8 cellular contexts compared by ENCODE assay signal in genomic region chr3:185215873-185216586, GRCh38. TPM values are rescaled to one million over a fixed set of nuclear protein-coding genes. Genes with fewer than 3 reads are reported as not detected.
DNase-seq lines count a peak whose midpoint lies in the region; ATAC-seq, FAIRE-seq and TF ChIP-seq lines count a peak whose summit lies in the region.

No MANE protein-coding gene starts in this region.

- H3K4me1 ChIP-seq in HEK293 (ENCODE audit: control insufficient read depth, insufficient read depth, low read length): no peaks in the 10 kb centered on the region
- peaks cover 0 to 2% of the 10 kb centered on the region in 2 donors for H3K4me1 ChIP-seq in kidney (ENCODE audit: control insufficient read depth in 1 of 2, insufficient read depth in 1 of 2, low read depth in 1 of 2, low read length in 2 of 2)
- no peaks in the 10 kb centered on the region for H3K4me1 ChIP-seq in aorta (ENCODE audit: control insufficient read depth in 1 of 2, insufficient read depth in 2 of 2, low read length in 2 of 2)

- H3K9ac ChIP-seq in kidney (ENCODE audit: low read length in 2 of 2): peak overlapping the region in 1 of 2 donors; percentile 37

- no peaks in the 10 kb centered on the region for H3K9me3 Mint-ChIP-seq in immature natural killer cell
- H3K9me3 Mint-ChIP-seq in activated T-cell treated with anti-CD3 and anti-CD28 coated beads, Interleukin-2, amount 50 U/mL, for 24 hours: no peaks in the 10 kb centered on the region

- no peaks in the 10 kb centered on the region for H3K36me3 ChIP-seq in HEK293 (ENCODE audit: control insufficient read depth in 2 of 2, insufficient read depth in 1 of 2, low read length in 2 of 2)
- H3K36me3 ChIP-seq in WERI-Rb-1: no peaks in the 10 kb centered on the region
- H3K36me3 ChIP-seq in kidney (ENCODE audit: control insufficient read depth in 1 of 2, insufficient read depth in 2 of 2, low read length in 2 of 2): peaks cover 4 to 15% of the 10 kb centered on the region in 2 donors
- H3K36me3 ChIP-seq in aorta (ENCODE audit: control insufficient read depth in 1 of 2, insufficient read depth in 2 of 2, low read length in 1 of 2): no peaks in the 10 kb centered on the region

- H3K36me3 Mint-ChIP-seq in immature natural killer cell: no peaks in the 10 kb centered on the region
- H3K36me3 Mint-ChIP-seq in activated T-cell treated with anti-CD3 and anti-CD28 coated beads, Interleukin-2, amount 50 U/mL, for 24 hours (ENCODE audit: low read depth): peaks cover 2% of the 10 kb centered on the region

- H3K4me1 Mint-ChIP-seq in immature natural killer cell: no peaks in the 10 kb centered on the region
- H3K4me1 Mint-ChIP-seq in activated T-cell treated with anti-CD3 and anti-CD28 coated beads, Interleukin-2, amount 50 U/mL, for 24 hours (ENCODE audit: low read depth): no peaks in the 10 kb centered on the region

- H3K27me3 ChIP-seq in WERI-Rb-1 (ENCODE audit: insufficient read depth, low read depth, severe bottlenecking) (no peaks in the 10 kb centered on the region), aorta (ENCODE audit: control insufficient read depth in 1 of 2, insufficient read depth in 2 of 2, low read length in 1 of 2) (no peaks in the 10 kb centered on the region)

- no peak overlapping the region for H3K27ac ChIP-seq in HEK293 (ENCODE audit: extremely low read depth, low read depth, low read length)
- no peak overlapping the region for H3K27ac ChIP-seq in WERI-Rb-1
- peak overlapping the region; percentile 11 to 44 for H3K27ac ChIP-seq in kidney (ENCODE audit: low read depth in 2 of 2, low read length in 2 of 2)
- peak overlapping the region; percentile 71 to 93 for H3K27ac ChIP-seq in aorta (ENCODE audit: low read depth in 1 of 2, low read length in 2 of 2)

- TF ChIP-seq CTCF in HEK293 (tag by site-specific recombination; IDR thresholded peaks at IDR 0.05) (no peak), WERI-Rb-1 (IDR thresholded peaks at IDR 0.05; ENCODE audit: low read depth, low read length) (peak; percentile 26; the same call in 1 of the 2 replicates), kidney (IDR thresholded peaks at IDR 0.05; ENCODE audit: borderline replicate concordance, extremely low read depth, insufficient read depth) (peak; percentile 30)

- intact Hi-C loops in kidney (cut with DNase I): no loop called here
- intact Hi-C loops in aorta (cut with DNase I): no loop called here

- no peak overlapping the region for H3K27ac Mint-ChIP-seq in immature natural killer cell
- no peak overlapping the region for H3K27ac Mint-ChIP-seq in activated T-cell treated with anti-CD3 and anti-CD28 coated beads, Interleukin-2, amount 50 U/mL, for 24 hours

- H3K27me3 Mint-ChIP-seq in immature natural killer cell (ENCODE audit: low read depth in 3 of 3): peaks cover 0 to 2% (median 0%) of the 10 kb centered on the region in 3 donors
- no peaks in the 10 kb centered on the region for H3K27me3 Mint-ChIP-seq in activated T-cell treated with anti-CD3 and anti-CD28 coated beads, Interleukin-2, amount 50 U/mL, for 24 hours

- H3K4me3 ChIP-seq in HEK293 (ENCODE audit: low read depth, low read length): no peak overlapping the region
- H3K4me3 ChIP-seq in WERI-Rb-1 (ENCODE audit: low read depth, low read length): no peak overlapping the region
- H3K4me3 ChIP-seq in kidney (ENCODE audit: low read length in 2 of 2): peak overlapping the region; percentile 28 to 49
- H3K4me3 ChIP-seq in aorta (ENCODE audit: low read length in 2 of 2): peak overlapping the region; percentile 80 to 84

- peak; percentile 10 for DNase-seq in Ammon's horn (ENCODE audit: low spot score)
- DNase-seq in WERI-Rb-1: no peak
- no peak for DNase-seq in kidney
- no peak for DNase-seq in aorta
- no peak for DNase-seq in immature natural killer cell
- DNase-seq in activated T-cell treated with anti-CD3 and anti-CD28 coated beads, Interleukin-2, amount 50 U/mL, for 24 hours: no peak

- H3K9me3 ChIP-seq in HEK293 (ENCODE audit: control insufficient read depth, insufficient read depth, low read depth, low read length): no peaks in the 10 kb centered on the region
- no peaks in the 10 kb centered on the region for H3K9me3 ChIP-seq in WERI-Rb-1 (ENCODE audit: severe bottlenecking)
- no peaks in the 10 kb centered on the region for H3K9me3 ChIP-seq in kidney (ENCODE audit: control insufficient read depth in 1 of 2, low read length in 2 of 2)
- H3K9me3 ChIP-seq in aorta (ENCODE audit: control insufficient read depth, low read length): no peaks in the 10 kb centered on the region

- POLR2A ChIA-PET in HEK293 (lab: Yijun Ruan, JAX): no interaction called here

- WGBS in aorta, 2 donors: 0 to 3% methylated on average over 6 of the region's 6 CpGs

- ATAC-seq in aorta (ENCODE audit: low FRiP score) (no peak), HG02852 (IDR thresholded peaks at IDR 0.05; ENCODE audit: unreplicated experiment) (no peak)

- CTCF ChIA-PET in HEK293 (lab: Yijun Ruan, JAX): interaction anchor here (0.6 to 2.4 kb wide), 10 partner anchors 8 to 434 kb away, joined by 3 to 13 read pairs (median 4); no protein-coding TSS in a partner anchor

- no peak overlapping the region for H3K4me3 Mint-ChIP-seq in immature natural killer cell
- no peak overlapping the region for H3K4me3 Mint-ChIP-seq in activated T-cell treated with anti-CD3 and anti-CD28 coated beads, Interleukin-2, amount 50 U/mL, for 24 hours

- FAIRE-seq in kidney (lab: Jason Lieb, UNC): peak; percentile 97

TF ChIP-seq in HEK293, 187 proteins besides CTCF, POLR2A, EP300 and RAD21:
- no peak for TF ChIP-seq ZNF398 (tag by site-specific recombination; IDR thresholded peaks at IDR 0.05)
- no peak for TF ChIP-seq ZNF521 (tag by site-specific recombination; IDR thresholded peaks at IDR 0.05)
- TF ChIP-seq ZNF654 (tag by site-specific recombination; IDR thresholded peaks at IDR 0.05; ENCODE audit: low read depth): peak; percentile 68
- peak; percentile 25; the same call in 1 of the 2 replicates for TF ChIP-seq ZNF335 (tag by site-specific recombination; conservative IDR thresholded peaks at IDR 0.05)
- TF ChIP-seq ZNF292 (tag by site-specific recombination; IDR thresholded peaks at IDR 0.05; ENCODE audit: borderline replicate concordance, low read depth): no peak
TF ChIP-seq in HEK293: peak in this region for 2.

RNA-seq across cellular contexts. Expression of gene EHHADH, which starts 37.8 kb away (rescaled TPM):
- total RNA-seq in kidney (27.9 TPM), aorta (1 to 10 TPM; 1.8 to 6.1 TPM)
- polyA plus RNA-seq in kidney (ENCODE audit: insufficient read depth, low read depth, low replicate concordance) (60.9 TPM), aorta (1 to 10 TPM; 2.5 to 5.1 TPM), immature natural killer cell (1 to 10 TPM in 1 of 3 donors, under 1 TPM in 1, not detected in 1; 0.22 to 1.5 TPM)

Comparison
In these comparisons a context has a peak if more than half of its experiments do, and no peak if none do; other contexts are left out.
1. H3K27ac ChIP-seq: peak in kidney (2 of 2) and aorta (2 of 2); none in HEK293 (single experiment) and WERI-Rb-1 (single experiment).
2. H3K4me3 ChIP-seq: peak in kidney (2 of 2) and aorta (2 of 2); none in HEK293 (single experiment) and WERI-Rb-1 (single experiment).
3. RNA of gene EHHADH, which starts 37.8 kb away (polyA plus RNA-seq): 60.9 TPM in kidney (single experiment); 2.5 to 5.1 TPM in aorta and 0.22 to 1.5 TPM in immature natural killer cell; every median in the first group is over 10 times any median in the second.